ENCODE assay signal across 1 cellular context in genomic region chr7:131500357-131500756, GRCh38.
TF ChIP-seq lines count a peak whose summit lies in the region.

No MANE protein-coding gene starts in this region.

TF ChIP-seq in WTC11, 78 proteins besides CTCF, POLR2A, EP300 and RAD21 (continued from another document):
- no peak for TF ChIP-seq STAT6 (CRISPR knock-in tag; conservative IDR thresholded peaks at IDR 0.05; ENCODE audit: low read depth)
- no peak for TF ChIP-seq SMAD4 (CRISPR knock-in tag; IDR thresholded peaks at IDR 0.05)
- TF ChIP-seq FOXP1 (CRISPR knock-in tag; IDR thresholded peaks at IDR 0.05; ENCODE audit: borderline replicate concordance), result no peak
TF ChIP-seq in WTC11: peak in this region for 0.
